23 cellular contexts compared by ENCODE assay signal in genomic region chr1:53636621-53637171, GRCh38.
DNase-seq lines count a peak whose midpoint lies in the region; ATAC-seq, FAIRE-seq and TF ChIP-seq lines count a peak whose summit lies in the region.
"Had no signal": no experiment of that assay in that cellular context is flagged by ENCODE, and none has a peak within 500 bp of the region (broad histone marks: within the 10 kb centered on the region; RNA-seq: fewer than 3 reads in every experiment).

No MANE protein-coding gene starts in this region.

- H3K36me3 Mint-ChIP-seq in activated CD8-positive, alpha-beta memory T cell treated with anti-CD3 and anti-CD28 coated beads, Interleukin-2, amount 10 ng/mL, durations not matched to agents 7 days and 5 days: no peaks in the 10 kb centered on the region
- H3K36me3 Mint-ChIP-seq: brain, T-cell had no signal

- no peaks in the 10 kb centered on the region for H3K9me3 ChIP-seq in kidney (ENCODE audit: control insufficient read depth in 1 of 2, low read length in 2 of 2)
- no peaks in the 10 kb centered on the region for H3K9me3 ChIP-seq in suprapubic skin
- H3K9me3 ChIP-seq: colonic mucosa, esophagus squamous epithelium, SJCRH30 had no signal

- H3K4me3 ChIP-seq in kidney (ENCODE audit: low read length in 2 of 2) (no peak overlapping the region), suprapubic skin (no peak overlapping the region)
- H3K4me3 ChIP-seq: colonic mucosa, esophagus squamous epithelium, lung, SJCRH30 had no signal

- H3K4me1 Mint-ChIP-seq in activated CD8-positive, alpha-beta memory T cell treated with anti-CD3 and anti-CD28 coated beads, Interleukin-2, amount 10 ng/mL, durations not matched to agents 7 days and 5 days: no peaks in the 10 kb centered on the region
- H3K4me1 Mint-ChIP-seq: T-cell had no signal

- 0 out of 2 replicates have a peak, but pooled peaks have one; percentile 14 for TF ChIP-seq CTCF in LNCAP (IDR thresholded peaks at IDR 0.05)
- TF ChIP-seq CTCF in kidney (IDR thresholded peaks at IDR 0.05; ENCODE audit: borderline replicate concordance, extremely low read depth, insufficient read depth): no peak
- no peak for TF ChIP-seq CTCF in suprapubic skin (IDR thresholded peaks at IDR 0.05)

- no peaks in the 10 kb centered on the region for H3K9me3 Mint-ChIP-seq in activated CD8-positive, alpha-beta memory T cell treated with anti-CD3 and anti-CD28 coated beads, Interleukin-2, amount 10 ng/mL, durations not matched to agents 7 days and 5 days (ENCODE audit: low read depth)
- H3K9me3 Mint-ChIP-seq: T-cell had no signal

- WGBS in suprapubic skin: 87% methylated on average over 11 of the region's 11 CpGs

- H3K27ac ChIP-seq in kidney (ENCODE audit: low read depth in 2 of 2, low read length in 2 of 2) (no peak overlapping the region), suprapubic skin (no peak overlapping the region)
- H3K27ac ChIP-seq: colonic mucosa, esophagus squamous epithelium, HL-60, SJCRH30 had no signal

- FAIRE-seq in kidney (lab: Jason Lieb, UNC): no peak
- FAIRE-seq in GM12892 (lab: Jason Lieb, UNC): no peak
- FAIRE-seq: keratinocyte had no signal

- no peak overlapping the region for H3K27ac Mint-ChIP-seq in activated CD8-positive, alpha-beta memory T cell treated with anti-CD3 and anti-CD28 coated beads, Interleukin-2, amount 10 ng/mL, durations not matched to agents 7 days and 5 days
- H3K27ac Mint-ChIP-seq: T-cell had no signal

- peak; percentile 37 for DNase-seq in activated CD8-positive, alpha-beta memory T cell treated with anti-CD3 and anti-CD28 coated beads, Interleukin-2, amount 10 ng/mL, durations not matched to agents 7 days and 5 days
- DNase-seq in activated CD8-positive, alpha-beta memory T cell treated with anti-CD3 and anti-CD28 coated beads for 24 hours: no peak
- DNase-seq in kidney (peak; percentile 62), suprapubic skin (ENCODE audit: low spot score in 2 of 2) (peak; percentile 27 to 70), NCI-H2029 (lab: John Stamatoyannopoulos, UW) (no peak), GM12892 (ENCODE audit: insufficient read length) (no peak)
- DNase-seq: activated CD4-positive, alpha-beta T cell treated with anti-CD3 and anti-CD28 coated beads for 4 hours; activated gamma-delta T cell; colonic mucosa; COR-L47; DND-41; esophagus squamous epithelium; NCI-H82; PC-3; stimulated activated naive CD4-positive, alpha-beta T cell treated with Interleukin-2 at 50 U/mL for 16 hours had no signal

- no peak for ATAC-seq in activated CD8-positive, alpha-beta memory T cell treated with anti-CD3 and anti-CD28 coated beads, Interleukin-2, amount 10 ng/mL, durations not matched to agents 7 days and 5 days
- ATAC-seq in GM21825 (IDR thresholded peaks at IDR 0.05; ENCODE audit: unreplicated experiment): no peak
- ATAC-seq: PC-3, T-cell had no signal

- no peak for TF ChIP-seq EP300 in suprapubic skin (IDR thresholded peaks at IDR 0.05)

- CTCF ChIA-PET in activated CD8-positive, alpha-beta memory T cell treated with anti-CD3 and anti-CD28 coated beads, Interleukin-2, amount 10 ng/mL, durations not matched to agents 7 days and 5 days (lab: Charles Lee): no interaction called here

- H3K27me3 Mint-ChIP-seq in activated CD8-positive, alpha-beta memory T cell treated with anti-CD3 and anti-CD28 coated beads, Interleukin-2, amount 10 ng/mL, durations not matched to agents 7 days and 5 days: peaks cover 5% of the 10 kb centered on the region
- H3K27me3 Mint-ChIP-seq: brain had no signal

- no peak overlapping the region for H3K9ac ChIP-seq in kidney (ENCODE audit: low read length in 2 of 2)

- H3K4me3 Mint-ChIP-seq in activated CD8-positive, alpha-beta memory T cell treated with anti-CD3 and anti-CD28 coated beads, Interleukin-2, amount 10 ng/mL, durations not matched to agents 7 days and 5 days: no peak overlapping the region
- H3K4me3 Mint-ChIP-seq: brain, T-cell had no signal

- intact Hi-C loops in kidney (cut with DNase I): no loop called here

- H3K36me3 ChIP-seq in kidney (ENCODE audit: control insufficient read depth in 1 of 2, insufficient read depth in 2 of 2, low read length in 2 of 2) (no peaks in the 10 kb centered on the region), suprapubic skin (no peaks in the 10 kb centered on the region)
- H3K36me3 ChIP-seq: colonic mucosa, esophagus squamous epithelium, SJCRH30 had no signal

- peaks cover 5% of the 10 kb centered on the region for H3K27me3 ChIP-seq in suprapubic skin
- H3K27me3 ChIP-seq: colonic mucosa, esophagus squamous epithelium had no signal

- no peaks in the 10 kb centered on the region for H3K4me1 ChIP-seq in kidney (ENCODE audit: control insufficient read depth in 1 of 2, insufficient read depth in 1 of 2, low read depth in 1 of 2, low read length in 2 of 2)
- H3K4me1 ChIP-seq in suprapubic skin: no peaks in the 10 kb centered on the region
- H3K4me1 ChIP-seq: colonic mucosa, esophagus squamous epithelium, SJCRH30 had no signal

- no peak for TF ChIP-seq POLR2A in suprapubic skin (IDR thresholded peaks at IDR 0.05)
- TF ChIP-seq POLR2A in GM12892 (IDR thresholded peaks at IDR 0.05; ENCODE audit: low read depth, low read length): no peak

Comparison
In these comparisons a context has a peak if more than half of its experiments do, and no peak if none do; other contexts are left out.
1. DNase-seq: peak in activated CD8-positive, alpha-beta memory T cell treated with anti-CD3 and anti-CD28 coated beads, Interleukin-2, amount 10 ng/mL, durations not matched to agents 7 days and 5 days (single experiment), kidney (single experiment) and suprapubic skin (2 of 2); none in activated CD8-positive, alpha-beta memory T cell treated with anti-CD3 and anti-CD28 coated beads for 24 hours (single experiment), NCI-H2029 (single experiment) and GM12892 (single experiment).